16 cellular contexts compared by ENCODE assay signal in the genomic region with DNA sequence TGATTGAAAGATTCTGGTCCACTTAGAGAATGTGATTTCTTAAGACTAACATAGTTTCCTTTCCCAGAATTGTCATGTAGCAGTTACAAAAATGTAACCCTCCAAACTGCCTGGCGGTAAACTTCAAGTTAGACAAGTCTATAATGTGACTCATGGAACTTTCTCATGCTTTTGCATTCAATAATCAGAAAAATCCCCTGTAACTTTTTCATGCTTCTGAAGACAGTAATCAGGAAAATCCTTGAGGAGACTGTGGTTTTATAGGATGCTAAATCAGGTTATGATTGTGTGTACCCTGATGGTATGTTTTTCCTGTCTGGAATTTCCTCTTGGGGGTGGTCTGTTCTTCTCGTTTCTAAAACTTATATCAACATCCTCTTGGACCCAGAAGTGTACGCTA.
DNase-seq lines count a peak whose midpoint lies in the region; ATAC-seq, FAIRE-seq and TF ChIP-seq lines count a peak whose summit lies in the region.
"Had no signal": no experiment of that assay in that cellular context is flagged by ENCODE, and none has a peak within 500 bp of the region (broad histone marks: within the 10 kb centered on the region; RNA-seq: fewer than 3 reads in every experiment).

No MANE protein-coding gene starts in this region.

- no peak overlapping the region for H3K27ac Mint-ChIP-seq in activated CD4-positive, alpha-beta T cell treated with anti-CD3 and anti-CD28 coated beads for 36 hours

- peak; percentile 10 for DNase-seq in AG09309 (ENCODE audit: low read depth)
- DNase-seq in M059J (ENCODE audit: low read depth): peak; percentile 1
- peak; percentile 68 for DNase-seq in choroid plexus epithelial cell (ENCODE audit: low read depth)
- peak; percentile 42 for DNase-seq in non-pigmented ciliary epithelial cell (ENCODE audit: low read depth)
- DNase-seq in activated CD4-positive, alpha-beta T cell treated with anti-CD3 and anti-CD28 coated beads for 36 hours: no peak
- DNase-seq in GM10248 (ENCODE audit: extremely low spot score): no peak
- DNase-seq in HTR-8/SVneo (ENCODE audit: insufficient read length, low spot score): no peak
- DNase-seq: H7, NCI-H1436, NCI-H2081, NCI-H510A treated with DMSO at 0.1 percent for 48 hours, SHP77 treated with DMSO at 0.1 percent for 48 hours had no signal

- H3K36me3 Mint-ChIP-seq in activated CD4-positive, alpha-beta T cell treated with anti-CD3 and anti-CD28 coated beads for 36 hours (ENCODE audit: low read depth): no peaks in the 10 kb centered on the region

- intact Hi-C loops in activated CD4-positive, alpha-beta T cell treated with anti-CD3 and anti-CD28 coated beads for 36 hours (cut with DNase I, micrococcal nuclease): no loop called here

- peaks cover 2% of the 10 kb centered on the region for H3K9me3 Mint-ChIP-seq in activated CD4-positive, alpha-beta T cell treated with anti-CD3 and anti-CD28 coated beads for 36 hours (ENCODE audit: low read depth)

- H3K27me3 Mint-ChIP-seq in activated CD4-positive, alpha-beta T cell treated with anti-CD3 and anti-CD28 coated beads for 36 hours: no peaks in the 10 kb centered on the region

- no peak for ATAC-seq in activated CD4-positive, alpha-beta T cell treated with anti-CD3 and anti-CD28 coated beads for 36 hours
- ATAC-seq in HG03097 (IDR thresholded peaks at IDR 0.05; ENCODE audit: low FRiP score, unreplicated experiment): no peak
- ATAC-seq: A549 had no signal

- CTCF ChIA-PET in activated CD4-positive, alpha-beta T cell treated with anti-CD3 and anti-CD28 coated beads for 36 hours (lab: Charles Lee): no interaction called here
- CTCF ChIA-PET in GM10248 (lab: Yijun Ruan, JAX): no interaction called here

- POLR2A ChIA-PET in activated CD4-positive, alpha-beta T cell treated with anti-CD3 and anti-CD28 coated beads for 36 hours (lab: Charles Lee): no interaction called here
- POLR2A ChIA-PET in GM10248 (lab: Yijun Ruan, JAX): no interaction called here

- no peak overlapping the region for H3K4me3 ChIP-seq in AG09309 (ENCODE audit: control insufficient read depth, low read depth, low read length)
- no peak overlapping the region for H3K4me3 ChIP-seq in choroid plexus epithelial cell (ENCODE audit: low read depth, low read length)
- H3K4me3 ChIP-seq: A549, BLaER1 had no signal

- H3K4me1 Mint-ChIP-seq in activated CD4-positive, alpha-beta T cell treated with anti-CD3 and anti-CD28 coated beads for 36 hours: no peaks in the 10 kb centered on the region

- H3K4me3 Mint-ChIP-seq in activated CD4-positive, alpha-beta T cell treated with anti-CD3 and anti-CD28 coated beads for 36 hours: no peak overlapping the region

- no peak for TF ChIP-seq CTCF in AG09309 (IDR thresholded peaks at IDR 0.05; ENCODE audit: control insufficient read depth, insufficient read depth, low read depth, low read length, missing control alignments)
- TF ChIP-seq CTCF in choroid plexus epithelial cell (conservative IDR thresholded peaks at IDR 0.05; ENCODE audit: low read depth, low read length): no peak
- TF ChIP-seq CTCF in GM10248 (IDR thresholded peaks at IDR 0.05; ENCODE audit: control extremely low read depth, extremely low read depth, low read depth, missing control alignments): no peak

- no peak for FAIRE-seq in HTR-8/SVneo (lab: Jason Lieb, UNC)
- FAIRE-seq: A549, RCC 7860 had no signal

Comparison
In these comparisons a context has a peak if more than half of its experiments do, and no peak if none do; other contexts are left out.
1. DNase-seq: peak in AG09309 (single experiment), M059J (single experiment), choroid plexus epithelial cell (single experiment) and non-pigmented ciliary epithelial cell (single experiment); none in activated CD4-positive, alpha-beta T cell treated with anti-CD3 and anti-CD28 coated beads for 36 hours (single experiment), GM10248 (single experiment) and HTR-8/SVneo (single experiment).